ENCODE assay signal across 8 cellular contexts in genomic region chr17:48153711-48154642, GRCh38. TPM values are rescaled to one million over a fixed set of nuclear protein-coding genes. Genes with fewer than 3 reads are reported as not detected.
DNase-seq lines count a peak whose midpoint lies in the region; ATAC-seq and TF ChIP-seq lines count a peak whose summit lies in the region.

No MANE protein-coding gene starts in this region.

- H3K4me1 ChIP-seq in RWPE2 (ENCODE audit: insufficient read depth, poor library complexity, severe bottlenecking) = no peaks in the 10 kb centered on the region

- no peaks in the 10 kb centered on the region for H3K36me3 ChIP-seq in RWPE2 (ENCODE audit: low read depth)

- TF ChIP-seq CTCF in LNCAP (IDR thresholded peaks at IDR 0.05) (peak; percentile 67; the same call in 1 of the 2 replicates), RWPE2 (IDR thresholded peaks at IDR 0.05; ENCODE audit: poor library complexity, severe bottlenecking) (peak; percentile 69)

- no peaks in the 10 kb centered on the region for H3K9me3 ChIP-seq in RWPE2 (ENCODE audit: severe bottlenecking)

- no peak overlapping the region for H3K27ac ChIP-seq in RWPE2 (ENCODE audit: poor library complexity, severe bottlenecking)

- DNase-seq in Daoy (ENCODE audit: low read depth) = peak; percentile 41
- no peak for DNase-seq in RWPE2 (ENCODE audit: low spot score)
- peak; percentile 24 for DNase-seq in fibroblast of the conjunctiva (ENCODE audit: low read depth)
- no peak for DNase-seq in amygdala (lab: John Stamatoyannopoulos, UW)

- peaks cover 39% of the 10 kb centered on the region for H3K27me3 ChIP-seq in RWPE2 (ENCODE audit: insufficient read depth, poor library complexity, severe bottlenecking)

- peak; percentile 25; the same call in 1 of the 3 replicates for ATAC-seq in RWPE2 (ENCODE audit: low read depth)
- ATAC-seq in HG03469 (IDR thresholded peaks at IDR 0.05; ENCODE audit: unreplicated experiment) = no peak
- no peak for ATAC-seq in GM21786 (IDR thresholded peaks at IDR 0.05; ENCODE audit: unreplicated experiment)
- no peak for ATAC-seq in GM19397 (IDR thresholded peaks at IDR 0.05; ENCODE audit: unreplicated experiment)

- no peak overlapping the region for H3K4me3 ChIP-seq in RWPE2 (ENCODE audit: severe bottlenecking)

RNA-seq across cellular contexts. Expression of gene SNX11, which starts 46.4 kb away (rescaled TPM):
- total RNA-seq in Daoy (2014; rRNA removed; shearing (Covaris generic)) = 8.2 and 11.8 TPM in 2 replicates

RNA-seq across cellular contexts. Expression of gene CBX1, which starts 52.7 kb away (rescaled TPM):
- total RNA-seq in Daoy (2014; rRNA removed; shearing (Covaris generic)) = 81.6 and 88.1 TPM in 2 replicates

Comparison
In these comparisons a context has a peak if more than half of its experiments do, and no peak if none do; other contexts are left out.
1. DNase-seq: peak in Daoy (single experiment) and fibroblast of the conjunctiva (single experiment); none in RWPE2 (single experiment) and amygdala (0 of 56).